In the genomic region with DNA sequence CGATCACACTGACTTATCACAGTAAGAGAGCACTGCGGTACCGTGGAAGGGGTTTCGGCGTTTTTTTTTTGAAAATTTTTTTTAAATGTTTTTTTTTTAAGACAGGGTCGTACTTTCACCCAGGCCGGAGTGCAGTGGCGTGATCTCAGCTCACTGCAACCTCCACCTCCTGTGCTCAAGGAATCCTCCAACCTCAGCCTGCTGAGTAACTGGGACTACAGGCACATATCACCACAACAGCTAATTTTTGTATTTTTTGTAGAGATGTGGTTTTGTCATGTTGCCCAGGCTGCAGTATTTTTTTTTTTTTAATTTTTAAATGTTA, we compare ENCODE assay signal across 21 cellular contexts.
"Had no signal": no experiment of that assay in that cellular context is flagged by ENCODE, and none has a peak within 500 bp of the region (broad histone marks: within the 10 kb centered on the region; RNA-seq: fewer than 3 reads in every experiment).

No MANE protein-coding gene starts in this region.

- H3K36me3 ChIP-seq: colonic mucosa, uterus had no signal

- H3K27ac Mint-ChIP-seq: activated CD4-positive, alpha-beta T cell treated with anti-CD3 and anti-CD28 coated beads, Interleukin-2, amount 10 ng/mL, durations not matched to agents 7 days and 5 days; endodermal cell; nephron; T-helper 17 cell; WTC11 had no signal

- H3K27me3 ChIP-seq: colonic mucosa, spleen, suprapubic skin, transverse colon, uterus had no signal

- H3K4me3 ChIP-seq: colonic mucosa, spleen, suprapubic skin, transverse colon, uterus had no signal

- H3K4me3 Mint-ChIP-seq: activated CD4-positive, alpha-beta T cell treated with anti-CD3 and anti-CD28 coated beads, Interleukin-2, amount 10 ng/mL, durations not matched to agents 7 days and 5 days; activated naive CD8-positive, alpha-beta T cell treated with anti-CD3 and anti-CD28 coated beads, Interleukin-2, amount 10 ng/mL, durations not matched to agents 7 days and 5 days; brain; endodermal cell; nephron; T-helper 17 cell; WTC11 had no signal

- H2AFZ ChIP-seq: parathyroid adenoma had no signal

- H3K9ac ChIP-seq: parathyroid adenoma had no signal

- H3K9me3 Mint-ChIP-seq: activated CD4-positive, alpha-beta T cell treated with anti-CD3 and anti-CD28 coated beads, Interleukin-2, amount 10 ng/mL, durations not matched to agents 7 days and 5 days; activated naive CD8-positive, alpha-beta T cell treated with anti-CD3 and anti-CD28 coated beads, Interleukin-2, amount 10 ng/mL, durations not matched to agents 7 days and 5 days; brain; endodermal cell; nephron; WTC11 had no signal

- H3K9me3 ChIP-seq: colonic mucosa, spleen, suprapubic skin, transverse colon, uterus had no signal

- H3K4me1 ChIP-seq: colonic mucosa, parathyroid adenoma had no signal

- H3K27me3 Mint-ChIP-seq: activated CD4-positive, alpha-beta T cell treated with anti-CD3 and anti-CD28 coated beads, Interleukin-2, amount 10 ng/mL, durations not matched to agents 7 days and 5 days; activated naive CD8-positive, alpha-beta T cell treated with anti-CD3 and anti-CD28 coated beads, Interleukin-2, amount 10 ng/mL, durations not matched to agents 7 days and 5 days; T-helper 17 cell had no signal

- H3K79me2 ChIP-seq: parathyroid adenoma had no signal

- H3K27ac ChIP-seq: colonic mucosa, epithelial cell of prostate, parathyroid adenoma, spleen, suprapubic skin, transverse colon, uterus had no signal

- ATAC-seq: left colon, T-helper 17 cell, WTC11 had no signal

- DNase-seq: activated CD4-positive, alpha-beta T cell treated with anti-CD3 and anti-CD28 coated beads, Interleukin-2, amount 10 ng/mL, durations not matched to agents 7 days and 5 days; activated naive CD8-positive, alpha-beta T cell treated with anti-CD3 and anti-CD28 coated beads, Interleukin-2, amount 10 ng/mL, durations not matched to agents 7 days and 5 days; central memory CD4-positive, alpha-beta T cell; colonic mucosa; endodermal cell; foreskin fibroblast; hippocampal formation; left colon; midbrain; spleen; stimulated activated CD4-positive, alpha-beta T cell treated with anti-CD3 and anti-CD28 coated beads, Interleukin-4, amount 100 ng/mL, for 4 hours; stimulated activated naive CD4-positive, alpha-beta T cell; T-helper 17 cell; transverse colon; uterus had no signal
